ENCODE assay signal across 12 cellular contexts in genomic region chr3:94978076-94978475, GRCh38.
"Had no signal": no experiment of that assay in that cellular context is flagged by ENCODE, and none has a peak within 500 bp of the region (broad histone marks: within the 10 kb centered on the region; RNA-seq: fewer than 3 reads in every experiment).

No MANE protein-coding gene starts in this region.

- H3K4me3 ChIP-seq: gastrocnemius medialis, thyroid gland had no signal

- DNase-seq: activated CD4-positive, alpha-beta T cell treated with anti-CD3 and anti-CD28 coated beads, Interleukin-2, amount 50 U/mL, for 4 hours; activated naive CD8-positive, alpha-beta T cell treated with anti-CD3 and anti-CD28 coated beads for 36 hours; activated T-cell treated with anti-CD3 and anti-CD28 coated beads for 4 hours; amniotic stem cell; effector CD4-positive, alpha-beta T cell; gastrocnemius medialis; head of caudate nucleus; kidney; stimulated activated CD4-positive, alpha-beta T cell treated with anti-CD3 and anti-CD28 coated beads, Interleukin-12 subunit alpha, Interleukin-12 subunit beta, amount 100 ng/mL, for 4 hours; stimulated activated CD4-positive, alpha-beta T cell treated with anti-CD3 and anti-CD28 coated beads, Interleukin-1b, Interleukin-23, amount 100 ng/mL, for 48 hours; stimulated activated naive CD4-positive, alpha-beta T cell treated with Interleukin-2 at 50 U/mL for 16 hours; thyroid gland had no signal
